In genomic region chr19:55386515-55386947, GRCh38 we compare ENCODE assay signal across 1 cellular context.
A peak's percentile ranks its signal among the peaks of the same experiment; 100 is the strongest.
TF ChIP-seq lines count a peak whose summit lies in the region.

No MANE protein-coding gene starts in this region.

TF ChIP-seq in IMR-90, 13 proteins besides CTCF, POLR2A, EP300 and RAD21:
- TF ChIP-seq ELK1 (IDR thresholded peaks at IDR 0.05; ENCODE audit: borderline replicate concordance, low read depth, low read length) (no peak), MXI1 (IDR thresholded peaks at IDR 0.05; ENCODE audit: borderline replicate concordance, low read depth, low read length) (0 out of 2 replicates have a peak, but pooled peaks have one; percentile 45), MAZ (IDR thresholded peaks at IDR 0.05; ENCODE audit: borderline replicate concordance, low read depth, low read length) (no peak)
TF ChIP-seq in IMR-90: peak in this region for 1.
